Comparison of ENCODE assay signal across 1 cellular context in genomic region chr2:217795706-217796465, GRCh38.
TF ChIP-seq lines count a peak whose summit lies in the region.

No MANE protein-coding gene starts in this region.

TF ChIP-seq in IMR-90, 13 proteins besides CTCF, POLR2A, EP300 and RAD21:
- TF ChIP-seq FOS (IDR thresholded peaks at IDR 0.05; ENCODE audit: low read depth, low read length), result no peak
- no peak for TF ChIP-seq MXI1 (IDR thresholded peaks at IDR 0.05; ENCODE audit: borderline replicate concordance, low read depth, low read length)
- no peak for TF ChIP-seq CEBPB (IDR thresholded peaks at IDR 0.05; ENCODE audit: low read depth, low read length)
- TF ChIP-seq USF2 (IDR thresholded peaks at IDR 0.05; ENCODE audit: low read depth, low read length), result no peak
- no peak for TF ChIP-seq MAZ (IDR thresholded peaks at IDR 0.05; ENCODE audit: borderline replicate concordance, low read depth, low read length)
- no peak for TF ChIP-seq MAFK (IDR thresholded peaks at IDR 0.05; ENCODE audit: low read depth, low read length)
- TF ChIP-seq RCOR1 (IDR thresholded peaks at IDR 0.05; ENCODE audit: insufficient replicate concordance, low read length), result no peak
- no peak for TF ChIP-seq RFX5 (IDR thresholded peaks at IDR 0.05; ENCODE audit: low read depth, low read length)
- no peak for TF ChIP-seq NFE2L2 (IDR thresholded peaks at IDR 0.05; ENCODE audit: low read depth, low read length)
- no peak for TF ChIP-seq SMC3 (IDR thresholded peaks at IDR 0.05; ENCODE audit: low read depth, low read length)
- no peak for TF ChIP-seq ELK1 (IDR thresholded peaks at IDR 0.05; ENCODE audit: borderline replicate concordance, low read depth, low read length)
- no peak for TF ChIP-seq CHD1 (IDR thresholded peaks at IDR 0.05; ENCODE audit: low read depth, low read length)
- TF ChIP-seq BHLHE40 (IDR thresholded peaks at IDR 0.05; ENCODE audit: low read depth, low read length), result no peak
